In the genomic region with DNA sequence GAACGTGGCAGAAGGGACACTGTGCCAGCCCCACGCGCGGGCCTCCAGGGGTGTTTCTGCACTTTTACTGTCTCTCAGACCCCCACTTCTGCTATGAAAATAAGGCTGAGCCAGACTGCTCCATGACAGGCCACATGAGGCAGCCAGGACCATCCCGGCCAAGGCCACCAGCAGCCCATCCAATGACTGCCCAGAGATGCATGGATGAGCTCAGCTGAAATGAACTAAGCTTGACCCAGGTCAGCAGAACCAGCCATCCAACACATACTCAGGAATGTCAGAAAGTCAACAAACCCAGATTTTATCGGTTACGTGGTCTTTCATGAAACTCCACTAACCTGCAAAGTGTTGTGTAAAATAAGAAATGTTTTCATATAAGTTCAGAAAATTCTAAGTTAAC, we compare ENCODE assay signal across 26 cellular contexts. TPM values are rescaled to one million over a fixed set of nuclear protein-coding genes. Genes with fewer than 3 reads are reported as not detected.
"Had no signal": no experiment of that assay in that cellular context is flagged by ENCODE, and none has a peak within 500 bp of the region (broad histone marks: within the 10 kb centered on the region; RNA-seq: fewer than 3 reads in every experiment).

No MANE protein-coding gene starts in this region.

- H3K4me1 Mint-ChIP-seq: mesothelial cell of epicardium; natural killer cell; stimulated activated naive B cell treated with anti-CD40 and anti-IgM and Interleukin-4, amounts not matched to agents 10 μg/mL and 1 μg/mL and 100 μg/mL, for 72 hours had no signal

- H3K4me3 Mint-ChIP-seq: activated CD8-positive, alpha-beta T cell treated with anti-CD3 and anti-CD28 coated beads, Interleukin-2, amount 10 ng/mL, durations not matched to agents 7 days and 5 days; mesothelial cell of epicardium; natural killer cell; stimulated activated naive B cell treated with anti-CD40 and anti-IgM and Interleukin-4, amounts not matched to agents 10 μg/mL and 1 μg/mL and 100 μg/mL, for 72 hours; type B pancreatic cell had no signal

- H3K4me3 ChIP-seq: vagina had no signal

- ATAC-seq: activated CD8-positive, alpha-beta T cell treated with anti-CD3 and anti-CD28 coated beads, Interleukin-2, amount 10 ng/mL, durations not matched to agents 7 days and 5 days; activated naive CD4-positive, alpha-beta T cell treated with anti-CD3 and anti-CD28 coated beads, Interleukin-2, amount 50 U/mL, for 72 hours; foreskin keratinocyte; left lobe of liver; natural killer cell; stimulated activated naive B cell treated with anti-CD40 and anti-IgM and Interleukin-4, amounts not matched to agents 10 μg/mL and 1 μg/mL and 100 μg/mL, for 72 hours had no signal

- H3K27ac Mint-ChIP-seq: activated CD8-positive, alpha-beta T cell treated with anti-CD3 and anti-CD28 coated beads, Interleukin-2, amount 10 ng/mL, durations not matched to agents 7 days and 5 days; activated naive CD4-positive, alpha-beta T cell treated with anti-CD3 and anti-CD28 coated beads, Interleukin-2, amount 50 U/mL, for 72 hours; mesothelial cell of epicardium; natural killer cell; stimulated activated naive B cell treated with anti-CD40 and anti-IgM and Interleukin-4, amounts not matched to agents 10 μg/mL and 1 μg/mL and 100 μg/mL, for 72 hours; type B pancreatic cell had no signal

- DNase-seq: activated CD4-positive, alpha-beta T cell treated with anti-CD3 and anti-CD28 coated beads, Interleukin-2, amount 50 U/mL, for 1 hour; activated CD4-positive, CD25-positive, alpha-beta regulatory T cell treated with anti-CD3 and anti-CD28 coated beads, Interleukin-2, amount 50 U/mL, for 72 hours; activated CD8-positive, alpha-beta T cell treated with anti-CD3 and anti-CD28 coated beads, Interleukin-2, amount 10 ng/mL, durations not matched to agents 7 days and 5 days; activated gamma-delta T cell treated with Interleukin-2 at 50 U/mL for 16 hours; aorta; brain microvascular endothelial cell; caudate nucleus; dermis blood vessel endothelial cell; effector CD8-positive, alpha-beta T cell; foreskin keratinocyte; natural killer cell; stimulated activated CD4-positive, alpha-beta T cell treated with anti-CD3 and anti-CD28 coated beads, Interleukin-2, amount 100 ng/mL, for 48 hours; stimulated activated CD8-positive, alpha-beta memory T cell treated with anti-CD3 and anti-CD28 coated beads, Interleukin-4, amount 100 ng/mL, for 48 hours; stimulated activated naive B cell treated with anti-CD40 and anti-IgM and Interleukin-4, amounts not matched to agents 10 μg/mL and 1 μg/mL and 100 μg/mL, for 72 hours; WERI-Rb-1 had no signal

- H3K36me3 Mint-ChIP-seq: mesothelial cell of epicardium, natural killer cell, type B pancreatic cell had no signal

- H3K9me3 ChIP-seq: vagina had no signal

- H3K4me1 ChIP-seq: foreskin keratinocyte, vagina had no signal

- H3K36me3 ChIP-seq: brain microvascular endothelial cell, vagina, WERI-Rb-1 had no signal

- H3K27ac ChIP-seq: brain microvascular endothelial cell, foreskin keratinocyte, vagina, WERI-Rb-1 had no signal

- H3K27me3 ChIP-seq: brain microvascular endothelial cell, vagina had no signal

RNA-seq across cellular contexts. Expression of a gene that starts 51.2 kb away (rescaled TPM):
- total RNA-seq: activated CD8-positive, alpha-beta T cell treated with anti-CD3 and anti-CD28 coated beads, Interleukin-2, amount 10 ng/mL, durations not matched to agents 7 days and 5 days; activated naive CD4-positive, alpha-beta T cell treated with anti-CD3 and anti-CD28 coated beads, Interleukin-2, amount 50 U/mL, for 72 hours; aorta; foreskin keratinocyte; glomerular endothelial cell; left lobe of liver; lung microvascular endothelial cell; mesothelial cell of epicardium; natural killer cell; osteoblast; posterior vena cava; T-helper 2 cell treated with Interferon-gamma antibody and Interleukin-4, amounts not matched to agents 100 ng/mL and 5 ng/mL, for 36 hours; vagina had no signal
- polyA plus RNA-seq: adipose tissue, aorta, foreskin keratinocyte had no signal
